In the genomic region with DNA sequence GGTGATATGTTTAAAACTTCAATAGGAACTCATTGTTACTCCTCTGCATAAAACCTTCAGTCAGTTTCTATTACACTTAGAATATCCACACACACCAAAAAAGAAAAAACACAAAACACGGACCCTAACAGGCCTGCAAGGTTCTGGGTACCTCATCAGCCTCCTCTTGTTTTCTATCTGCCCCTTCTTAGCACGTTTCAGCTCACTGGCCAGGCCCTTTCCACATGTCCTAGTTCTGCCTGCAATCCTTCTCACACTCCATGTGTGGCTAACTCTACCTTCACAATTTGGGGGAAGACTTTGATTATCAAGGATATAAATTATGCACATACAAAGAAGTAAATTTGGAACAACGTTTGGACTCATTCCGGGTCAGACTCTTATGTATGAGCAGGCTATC, we compare ENCODE assay signal across 18 cellular contexts.
DNase-seq lines count a peak whose midpoint lies in the region; ATAC-seq, FAIRE-seq and TF ChIP-seq lines count a peak whose summit lies in the region.
"Had no signal": no experiment of that assay in that cellular context is flagged by ENCODE, and none has a peak within 500 bp of the region (broad histone marks: within the 10 kb centered on the region; RNA-seq: fewer than 3 reads in every experiment).

No MANE protein-coding gene starts in this region.

- H3K27ac ChIP-seq in mammary epithelial cell (ENCODE audit: insufficient read depth, low read depth, low read length) (no peak overlapping the region), SK-N-MC (peak overlapping the region; percentile 66), keratinocyte (ENCODE audit: control insufficient read depth, insufficient read depth, low read length) (no peak overlapping the region), neural progenitor cell (no peak overlapping the region)
- H3K27ac ChIP-seq: 22Rv1, GM23248 had no signal

- H3K9me1 ChIP-seq in keratinocyte (ENCODE audit: control insufficient read depth, extremely low read depth, insufficient read depth, low read length): no peaks in the 10 kb centered on the region

- no peaks in the 10 kb centered on the region for H3K9me3 Mint-ChIP-seq in MCF 10A (ENCODE audit: unreplicated experiment)
- no peaks in the 10 kb centered on the region for H3K9me3 Mint-ChIP-seq in Caco-2 (ENCODE audit: unreplicated experiment)
- H3K9me3 Mint-ChIP-seq in neural progenitor cell: no peaks in the 10 kb centered on the region
- H3K9me3 Mint-ChIP-seq: H9 had no signal

- H3K4me1 Mint-ChIP-seq in MCF 10A (ENCODE audit: insufficient read depth, unreplicated experiment) (no peaks in the 10 kb centered on the region), Caco-2 (ENCODE audit: low read depth, unreplicated experiment) (no peaks in the 10 kb centered on the region), neural progenitor cell (no peaks in the 10 kb centered on the region)
- H3K4me1 Mint-ChIP-seq: CD4-positive, alpha-beta memory T cell had no signal

- H4K20me1 ChIP-seq in mammary epithelial cell (ENCODE audit: insufficient read depth, low read length) (no peaks in the 10 kb centered on the region), keratinocyte (ENCODE audit: control insufficient read depth, extremely low read depth, insufficient read depth, low read length) (no peaks in the 10 kb centered on the region), neural progenitor cell (ENCODE audit: low read depth) (no peaks in the 10 kb centered on the region)

- DNase-seq in mammary epithelial cell (no peak), MCF 10A (ENCODE audit: unreplicated experiment) (no peak), SK-N-MC (ENCODE audit: low read depth, low spot score) (no peak), keratinocyte (ENCODE audit: low read depth, low spot score) (no peak), Caco-2 (no peak), neural progenitor cell (ENCODE audit: low spot score) (no peak), Right ventricle myocardium superior (no peak)
- DNase-seq: C1 segment of cervical spinal cord; CD4-positive, alpha-beta memory T cell; DMS 273 treated with DMSO at 0.1 percent for 48 hours; DMS79 treated with DMSO at 0.1 percent for 48 hours; GM23248; H9 had no signal

- no peaks in the 10 kb centered on the region for H3F3A ChIP-seq in neural progenitor cell (ENCODE audit: low read depth)

- H3K4me3 ChIP-seq in mammary epithelial cell (replicated peaks in 1 of 3; ENCODE audit: insufficient read depth in 1 of 3, low read depth in 2 of 3, low read length in 3 of 3): no peak overlapping the region
- H3K4me3 ChIP-seq in SK-N-MC: peak overlapping the region; percentile 23; the same call in 1 of the 2 replicates
- no peak overlapping the region for H3K4me3 ChIP-seq in keratinocyte (ENCODE audit: control insufficient read depth in 2 of 3, extremely low read depth in 1 of 3, insufficient read depth in 2 of 3, low read depth in 1 of 3, low read length in 3 of 3)
- no peak overlapping the region for H3K4me3 ChIP-seq in Caco-2 (ENCODE audit: low read depth, low read length)
- H3K4me3 ChIP-seq in neural progenitor cell: no peak overlapping the region
- H3K4me3 ChIP-seq: GM23248 had no signal

- H3K4me3 Mint-ChIP-seq in MCF 10A (ENCODE audit: unreplicated experiment): no peak overlapping the region
- no peak overlapping the region for H3K4me3 Mint-ChIP-seq in Caco-2 (ENCODE audit: unreplicated experiment)
- no peak overlapping the region for H3K4me3 Mint-ChIP-seq in neural progenitor cell
- H3K4me3 Mint-ChIP-seq: CD4-positive, alpha-beta memory T cell; H9 had no signal

- H3K79me2 ChIP-seq in mammary epithelial cell (ENCODE audit: insufficient read depth, low read length) (no peaks in the 10 kb centered on the region), keratinocyte (ENCODE audit: control insufficient read depth, insufficient read depth, low read length) (no peaks in the 10 kb centered on the region), neural progenitor cell (ENCODE audit: low read depth) (no peaks in the 10 kb centered on the region)

- CTCF ChIA-PET in mammary epithelial cell (lab: Charles Lee; ENCODE audit: low non-redundant PET) (no interaction called here), MCF 10A (lab: Yijun Ruan, JAX) (no interaction called here), Caco-2 (lab: Charles Lee) (no interaction called here)

- H3K4me2 ChIP-seq in mammary epithelial cell (ENCODE audit: insufficient read depth, low read depth, low read length) (no peak overlapping the region), keratinocyte (ENCODE audit: control insufficient read depth, extremely low read depth, insufficient read depth, low read depth, low read length) (no peak overlapping the region), neural progenitor cell (no peak overlapping the region)

- H3K27ac Mint-ChIP-seq in MCF 10A (ENCODE audit: low read depth, unreplicated experiment) (no peak overlapping the region), Caco-2 (ENCODE audit: unreplicated experiment) (no peak overlapping the region), neural progenitor cell (no peak overlapping the region)
- H3K27ac Mint-ChIP-seq: CD4-positive, alpha-beta memory T cell; H9 had no signal

- BruUV-seq in mammary epithelial cell (replicated peaks; lab: Mats Ljungman, UMichigan): no TSS peak
- no TSS peak for BruUV-seq in MCF 10A (replicated peaks; lab: Mats Ljungman, UMichigan)
- no TSS peak for BruUV-seq in Caco-2 (replicated peaks; lab: Mats Ljungman, UMichigan)

- H2AFZ ChIP-seq in mammary epithelial cell (ENCODE audit: low read depth, low read length) (peak overlapping the region; percentile 42), keratinocyte (ENCODE audit: control insufficient read depth, low read length) (peak overlapping the region; percentile 58), neural progenitor cell (replicated peaks) (no peak overlapping the region)
- H2AFZ ChIP-seq: GM23248 had no signal

- no peaks in the 10 kb centered on the region for H3K9me3 ChIP-seq in mammary epithelial cell (replicated peaks; ENCODE audit: insufficient read depth, low read length)
- no peaks in the 10 kb centered on the region for H3K9me3 ChIP-seq in SK-N-MC (ENCODE audit: low read depth, low read length)
- no peaks in the 10 kb centered on the region for H3K9me3 ChIP-seq in keratinocyte (ENCODE audit: control insufficient read depth, low read depth, low read length)
- no peaks in the 10 kb centered on the region for H3K9me3 ChIP-seq in Caco-2
- H3K9me3 ChIP-seq in neural progenitor cell (ENCODE audit: low read depth): no peaks in the 10 kb centered on the region

- no peaks in the 10 kb centered on the region for H3K4me1 ChIP-seq in mammary epithelial cell (ENCODE audit: insufficient read depth, low read length)
- H3K4me1 ChIP-seq in keratinocyte (ENCODE audit: control insufficient read depth, extremely low read depth, insufficient read depth, low read length): peaks cover 5% of the 10 kb centered on the region
- no peaks in the 10 kb centered on the region for H3K4me1 ChIP-seq in Caco-2
- no peaks in the 10 kb centered on the region for H3K4me1 ChIP-seq in neural progenitor cell

- dilution Hi-C loops in mammary epithelial cell (cut with HindIII; ENCODE audit: low sequenced_read_pairs) (no loop called here), keratinocyte (cut with MboI; ENCODE audit: extremely low pct_ligation_motif_present, low sequenced_read_pairs) (no loop called here)

- H3K36me3 ChIP-seq in mammary epithelial cell (ENCODE audit: insufficient read depth, low read length) (no peaks in the 10 kb centered on the region), SK-N-MC (ENCODE audit: insufficient read depth, low read length) (peaks cover 6% of the 10 kb centered on the region), keratinocyte (ENCODE audit: control insufficient read depth in 2 of 2, extremely low read depth in 1 of 2, insufficient read depth in 2 of 2, low read length in 2 of 2) (no peaks in the 10 kb centered on the region), Caco-2 (ENCODE audit: control insufficient read depth, insufficient read depth, low read length) (no peaks in the 10 kb centered on the region), neural progenitor cell (no peaks in the 10 kb centered on the region)

- no peaks in the 10 kb centered on the region for H3K27me3 ChIP-seq in mammary epithelial cell (ENCODE audit: insufficient read depth, low read length)
- no peaks in the 10 kb centered on the region for H3K27me3 ChIP-seq in keratinocyte (ENCODE audit: control insufficient read depth, extremely low read depth, insufficient read depth, low read length)
- H3K27me3 ChIP-seq in Caco-2 (replicated peaks; ENCODE audit: control insufficient read depth, insufficient read depth, low read length): no peaks in the 10 kb centered on the region
- H3K27me3 ChIP-seq in neural progenitor cell: no peaks in the 10 kb centered on the region

- TF ChIP-seq CTCF in mammary epithelial cell (conservative IDR thresholded peaks at IDR 0.05 in 1 of 2, IDR thresholded peaks at IDR 0.05 in 1 of 2; ENCODE audit: extremely low read depth in 1 of 2, insufficient read depth in 1 of 2, low read depth in 1 of 2, low read length in 2 of 2) (no peak), MCF 10A (IDR thresholded peaks at IDR 0.05; ENCODE audit: unreplicated experiment) (no peak), keratinocyte (optimal IDR thresholded peaks at IDR 0.05 in 1 of 3, IDR thresholded peaks at IDR 0.05 in 1 of 3, conservative IDR thresholded peaks at IDR 0.05 in 1 of 3; ENCODE audit: extremely low read depth in 1 of 3, insufficient read depth in 2 of 3, low read length in 3 of 3) (no peak), Caco-2 (IDR thresholded peaks at IDR 0.05; ENCODE audit: insufficient read depth in 1 of 2, low read depth in 1 of 2, low read length in 1 of 2, severe bottlenecking in 1 of 2, unreplicated experiment in 1 of 2) (no peak), neural progenitor cell (IDR thresholded peaks at IDR 0.05) (no peak)

- ATAC-seq in Right ventricle myocardium superior (ENCODE audit: poor library complexity): no peak
- ATAC-seq: HCT116 had no signal

- in situ Hi-C loops in mammary epithelial cell (cut with MboI; ENCODE audit: low sequenced_read_pairs in 2 of 2): no loop called here

- FAIRE-seq in keratinocyte (lab: Jason Lieb, UNC): no peak
- FAIRE-seq: A204.1, GM19239, H1 had no signal

- H3K9ac ChIP-seq in mammary epithelial cell (ENCODE audit: insufficient read depth, low read length) (no peak overlapping the region), SK-N-MC (ENCODE audit: insufficient read length) (no peak overlapping the region), keratinocyte (ENCODE audit: control insufficient read depth, extremely low read depth, insufficient read depth, low read length) (no peak overlapping the region), neural progenitor cell (no peak overlapping the region)
- H3K9ac ChIP-seq: GM23248 had no signal

- no peaks in the 10 kb centered on the region for H3K36me3 Mint-ChIP-seq in MCF 10A (ENCODE audit: insufficient read depth, unreplicated experiment)
- H3K36me3 Mint-ChIP-seq in Caco-2 (ENCODE audit: insufficient read depth, unreplicated experiment): no peaks in the 10 kb centered on the region
- peaks cover 2% of the 10 kb centered on the region for H3K36me3 Mint-ChIP-seq in neural progenitor cell
- H3K36me3 Mint-ChIP-seq: CD4-positive, alpha-beta memory T cell had no signal

- POLR2A ChIA-PET in MCF 10A (lab: Yijun Ruan, JAX): no interaction called here
- POLR2A ChIA-PET in Caco-2 (lab: Charles Lee): no interaction called here

- intact Hi-C loops in mammary epithelial cell (cut with micrococcal nuclease) (loop anchor here (10.0 kb wide), 1 partner anchor 56 kb away; no protein-coding TSS in a partner anchor), MCF 10A (cut with micrococcal nuclease) (no loop called here), Caco-2 (cut with micrococcal nuclease; ENCODE audit: unreplicated experiment) (no loop called here), Right ventricle myocardium superior (cut with DNase I) (no loop called here)

- WGBS in mammary epithelial cell (ENCODE audit: low coverage, missing lambda C conversion rate): 91% methylated on average over 4 of the region's 4 CpGs

- no peaks in the 10 kb centered on the region for H3K27me3 Mint-ChIP-seq in MCF 10A (ENCODE audit: insufficient read depth, unreplicated experiment)
- H3K27me3 Mint-ChIP-seq in Caco-2 (ENCODE audit: insufficient read depth, unreplicated experiment): peaks cover 5% of the 10 kb centered on the region
- H3K27me3 Mint-ChIP-seq in neural progenitor cell (ENCODE audit: insufficient read depth, low read depth): peaks cover 2% of the 10 kb centered on the region
- H3K27me3 Mint-ChIP-seq: CD4-positive, alpha-beta memory T cell had no signal
